ENCODE assay signal across 8 cellular contexts in the genomic region with DNA sequence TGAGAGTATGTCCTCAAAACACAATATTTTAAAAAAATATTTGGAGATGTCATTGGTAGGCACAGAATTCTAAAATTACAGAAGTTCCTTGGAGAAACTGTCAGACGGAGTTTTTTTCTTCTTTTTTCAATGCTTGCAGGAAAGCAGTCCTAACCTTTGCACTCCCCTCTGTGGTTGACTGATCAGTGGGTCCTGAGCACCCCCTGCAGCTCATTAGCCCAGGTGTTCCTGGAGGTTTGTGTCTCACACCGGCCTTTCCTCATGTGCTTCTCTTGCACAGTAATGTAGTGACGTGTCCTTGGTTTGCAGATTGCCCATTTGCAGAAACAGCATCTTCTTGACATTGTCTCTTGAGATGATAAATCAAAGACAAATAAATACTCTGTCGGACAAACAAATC.
DNase-seq lines count a peak whose midpoint lies in the region; ATAC-seq and TF ChIP-seq lines count a peak whose summit lies in the region.

No MANE protein-coding gene starts in this region.

- TF ChIP-seq POLR2A in testis (IDR thresholded peaks at IDR 0.05): no peak

- no peaks in the 10 kb centered on the region for H3K4me1 ChIP-seq in testis

- H3K27ac ChIP-seq in testis: no peak overlapping the region

- DNase-seq in GM10248 (ENCODE audit: extremely low spot score) (peak; percentile 22), RKO (ENCODE audit: low spot score) (peak; percentile 22), testis (no peak), sciatic nerve (ENCODE audit: low spot score) (no peak), SK-N-DZ (ENCODE audit: low spot score) (no peak)
- peak; percentile 12 to 66 (median 34) for DNase-seq in activated naive CD4-positive, alpha-beta T cell (lab: John Stamatoyannopoulos, UW)
- DNase-seq in stimulated activated CD4-positive, alpha-beta T cell treated with anti-CD3 and anti-CD28 coated beads, Interleukin-2, amount 100 ng/mL, for 48 hours: peak; percentile 68 to 72

- TF ChIP-seq CTCF in GM10248 (IDR thresholded peaks at IDR 0.05; ENCODE audit: control extremely low read depth, extremely low read depth, low read depth, missing control alignments): peak; percentile 42
- TF ChIP-seq CTCF in testis (IDR thresholded peaks at IDR 0.05): no peak

- intact Hi-C loops in testis (cut with DNase I; ENCODE audit: low total_unique reads) (no loop called here), sciatic nerve (cut with DNase I) (no loop called here)

- H3K4me3 ChIP-seq in testis: no peak overlapping the region

- H3K9me3 ChIP-seq in testis: no peaks in the 10 kb centered on the region

- no peaks in the 10 kb centered on the region for H3K36me3 ChIP-seq in testis (ENCODE audit: low read depth, missing control alignments)

- ATAC-seq in sciatic nerve: no peak
- ATAC-seq in HG03139 (IDR thresholded peaks at IDR 0.05; ENCODE audit: unreplicated experiment): no peak

- no peaks in the 10 kb centered on the region for H3K27me3 ChIP-seq in testis

- POLR2A ChIA-PET in GM10248 (lab: Yijun Ruan, JAX): no interaction called here

- CTCF ChIA-PET in GM10248 (lab: Yijun Ruan, JAX): interaction anchor here (1.0 to 4.0 kb wide), 2 partner anchors 23 to 38 kb away, joined by 3 to 14 read pairs; no protein-coding TSS in a partner anchor

- 45 to 66% methylated on average over 4 of the region's 4 CpGs for WGBS in testis, 2 donors

Comparison
In these comparisons a context has a peak if more than half of its experiments do, and no peak if none do; other contexts are left out.
1. DNase-seq: peak in GM10248 (single experiment), RKO (single experiment), activated naive CD4-positive, alpha-beta T cell (4 of 4) and stimulated activated CD4-positive, alpha-beta T cell treated with anti-CD3 and anti-CD28 coated beads, Interleukin-2, amount 100 ng/mL, for 48 hours (2 of 2); none in testis (single experiment), sciatic nerve (single experiment) and SK-N-DZ (single experiment).